ENCODE assay signal across 8 cellular contexts in genomic region chr17:76239538-76240274, GRCh38. TPM values are rescaled to one million over a fixed set of nuclear protein-coding genes. Genes with fewer than 3 reads are reported as not detected.
A peak's percentile ranks its signal among the peaks of the same experiment; 100 is the strongest.
DNase-seq lines count a peak whose midpoint lies in the region; ATAC-seq and TF ChIP-seq lines count a peak whose summit lies in the region.

No MANE protein-coding gene starts in this region.

- DNase-seq in activated CD8-positive, alpha-beta memory T cell treated with anti-CD3 and anti-CD28 coated beads, Interleukin-2, amount 10 ng/mL, durations not matched to agents 7 days and 5 days: peak; percentile 41
- no peak for DNase-seq in activated CD8-positive, alpha-beta memory T cell treated with anti-CD3 and anti-CD28 coated beads, Interleukin-2, amount 50 U/mL, for 4 hours
- DNase-seq in T-helper 17 cell (no peak), foreskin fibroblast (peak in 1 of 2 donors; percentile 30), inferior parietal cortex (ENCODE audit: extremely low spot score) (no peak), kidney tubule cell (ENCODE audit: low spot score) (no peak)

- H3K9me3 ChIP-seq in T-helper 17 cell (ENCODE audit: control insufficient read depth, low read length, poor library complexity, severe bottlenecking): no peaks in the 10 kb centered on the region

- H3K4me3 Mint-ChIP-seq in activated CD8-positive, alpha-beta memory T cell treated with anti-CD3 and anti-CD28 coated beads, Interleukin-2, amount 10 ng/mL, durations not matched to agents 7 days and 5 days: peak overlapping the region; percentile 84
- peak overlapping the region; percentile 88 for H3K4me3 Mint-ChIP-seq in T-helper 17 cell

- ATAC-seq in activated CD8-positive, alpha-beta memory T cell treated with anti-CD3 and anti-CD28 coated beads, Interleukin-2, amount 10 ng/mL, durations not matched to agents 7 days and 5 days: peak; percentile 28
- no peak for ATAC-seq in T-helper 17 cell
- ATAC-seq in GM18868 (IDR thresholded peaks at IDR 0.05; ENCODE audit: unreplicated experiment): no peak

- peaks cover 6% of the 10 kb centered on the region for H3K27me3 ChIP-seq in rectal smooth muscle tissue (ENCODE audit: control insufficient read depth, insufficient read depth, low read length)

- H3K4me1 Mint-ChIP-seq in activated CD8-positive, alpha-beta memory T cell treated with anti-CD3 and anti-CD28 coated beads, Interleukin-2, amount 10 ng/mL, durations not matched to agents 7 days and 5 days: peaks cover 65% of the 10 kb centered on the region
- H3K4me1 Mint-ChIP-seq in T-helper 17 cell: peaks cover 26% of the 10 kb centered on the region

- H3K4me3 ChIP-seq in foreskin fibroblast (ENCODE audit: low read depth in 1 of 2, low read length in 2 of 2) (peak overlapping the region; percentile 29 to 44), rectal smooth muscle tissue (ENCODE audit: low read length) (peak overlapping the region; percentile 68)

- H3K27ac Mint-ChIP-seq in activated CD8-positive, alpha-beta memory T cell treated with anti-CD3 and anti-CD28 coated beads, Interleukin-2, amount 10 ng/mL, durations not matched to agents 7 days and 5 days: peak overlapping the region; percentile 84
- no peak overlapping the region for H3K27ac Mint-ChIP-seq in T-helper 17 cell

- H3K36me3 Mint-ChIP-seq in activated CD8-positive, alpha-beta memory T cell treated with anti-CD3 and anti-CD28 coated beads, Interleukin-2, amount 10 ng/mL, durations not matched to agents 7 days and 5 days: peaks cover 35% of the 10 kb centered on the region
- H3K36me3 Mint-ChIP-seq in T-helper 17 cell (ENCODE audit: low read depth): no peaks in the 10 kb centered on the region

- H3K4me1 ChIP-seq in rectal smooth muscle tissue (ENCODE audit: control insufficient read depth, insufficient read depth, low read length): peaks cover 3% of the 10 kb centered on the region

- no peaks in the 10 kb centered on the region for H3K9me3 Mint-ChIP-seq in activated CD8-positive, alpha-beta memory T cell treated with anti-CD3 and anti-CD28 coated beads, Interleukin-2, amount 10 ng/mL, durations not matched to agents 7 days and 5 days (ENCODE audit: low read depth)

- H3K27me3 Mint-ChIP-seq in activated CD8-positive, alpha-beta memory T cell treated with anti-CD3 and anti-CD28 coated beads, Interleukin-2, amount 10 ng/mL, durations not matched to agents 7 days and 5 days: peaks cover 3% of the 10 kb centered on the region
- no peaks in the 10 kb centered on the region for H3K27me3 Mint-ChIP-seq in T-helper 17 cell

- TF ChIP-seq CTCF in foreskin fibroblast (IDR thresholded peaks at IDR 0.05; ENCODE audit: low read depth, low read length): no peak

- peak overlapping the region; percentile 49 for H3K9ac ChIP-seq in rectal smooth muscle tissue (ENCODE audit: low read length)

- H3K27ac ChIP-seq in rectal smooth muscle tissue (ENCODE audit: low read depth, low read length): no peak overlapping the region

- no peaks in the 10 kb centered on the region for H3K36me3 ChIP-seq in rectal smooth muscle tissue (ENCODE audit: control insufficient read depth, insufficient read depth, low read length)

- CTCF ChIA-PET in activated CD8-positive, alpha-beta memory T cell treated with anti-CD3 and anti-CD28 coated beads, Interleukin-2, amount 10 ng/mL, durations not matched to agents 7 days and 5 days (lab: Charles Lee): interaction anchor here (1.5 to 1.6 kb wide), 2 partner anchors 29 to 113 kb away, joined by 3 read pairs; no protein-coding TSS in a partner anchor

RNA-seq across cellular contexts. Expression of gene RNF157, which starts 0.6 kb away (rescaled TPM):
- 100 to 1,000 TPM in 1 of 2 experiments, 10 to 100 TPM in 1; 73.0 to 148 TPM for total RNA-seq in activated CD8-positive, alpha-beta memory T cell treated with anti-CD3 and anti-CD28 coated beads, Interleukin-2, amount 10 ng/mL, durations not matched to agents 7 days and 5 days
- total RNA-seq in T-helper 17 cell: 10 to 100 TPM; 43.5 to 45.3 TPM

RNA-seq across cellular contexts. Expression of gene UBALD2, which starts 25.4 kb away (rescaled TPM):
- 100 to 1,000 TPM; 260 to 406 TPM for total RNA-seq in activated CD8-positive, alpha-beta memory T cell treated with anti-CD3 and anti-CD28 coated beads, Interleukin-2, amount 10 ng/mL, durations not matched to agents 7 days and 5 days
- 100 to 1,000 TPM; 201 to 252 TPM for total RNA-seq in T-helper 17 cell
